ENCODE assay signal across 1 cellular context in the genomic region with DNA sequence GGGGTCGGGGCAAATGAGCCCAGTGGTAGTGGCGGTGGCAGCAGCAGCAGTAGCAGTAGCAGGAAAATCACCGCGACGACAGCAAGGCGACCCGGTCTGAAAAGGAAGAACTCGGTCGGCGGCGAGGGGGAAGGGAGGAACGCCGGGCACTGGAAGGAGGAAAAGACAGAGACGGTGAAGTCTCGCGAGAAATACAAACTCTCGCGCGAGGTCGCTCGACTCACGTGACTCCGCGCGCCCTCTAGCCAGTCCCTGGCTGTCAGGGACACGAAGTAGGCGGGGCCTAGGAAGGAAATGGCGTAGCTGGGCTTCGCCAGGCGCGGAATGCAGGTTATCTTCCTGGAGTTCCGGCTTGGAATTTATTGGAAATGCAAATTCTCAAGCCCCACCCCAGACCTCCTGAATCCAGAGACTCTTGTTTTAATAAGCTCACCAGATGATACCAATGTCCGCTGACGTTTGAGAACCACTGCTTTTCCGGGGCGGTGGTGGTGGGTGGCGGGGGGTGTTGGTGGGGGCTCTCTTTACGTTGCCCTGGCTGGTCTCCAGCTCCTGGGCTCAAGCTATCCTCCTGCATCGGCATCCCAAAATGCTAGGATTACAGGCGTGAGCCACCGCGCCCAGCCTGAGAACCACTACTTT.
TF ChIP-seq lines count a peak whose summit lies in the region.

A gene (minus strand): TSS at position 141 of the 642 bp plus-strand sequence. CDS start 1,333 bp downstream, outside the sequence.

TF ChIP-seq in K562, 482 proteins besides CTCF, POLR2A, EP300 and RAD21 (continued from another document and continues in another):
- TF ChIP-seq, protein P1, sequence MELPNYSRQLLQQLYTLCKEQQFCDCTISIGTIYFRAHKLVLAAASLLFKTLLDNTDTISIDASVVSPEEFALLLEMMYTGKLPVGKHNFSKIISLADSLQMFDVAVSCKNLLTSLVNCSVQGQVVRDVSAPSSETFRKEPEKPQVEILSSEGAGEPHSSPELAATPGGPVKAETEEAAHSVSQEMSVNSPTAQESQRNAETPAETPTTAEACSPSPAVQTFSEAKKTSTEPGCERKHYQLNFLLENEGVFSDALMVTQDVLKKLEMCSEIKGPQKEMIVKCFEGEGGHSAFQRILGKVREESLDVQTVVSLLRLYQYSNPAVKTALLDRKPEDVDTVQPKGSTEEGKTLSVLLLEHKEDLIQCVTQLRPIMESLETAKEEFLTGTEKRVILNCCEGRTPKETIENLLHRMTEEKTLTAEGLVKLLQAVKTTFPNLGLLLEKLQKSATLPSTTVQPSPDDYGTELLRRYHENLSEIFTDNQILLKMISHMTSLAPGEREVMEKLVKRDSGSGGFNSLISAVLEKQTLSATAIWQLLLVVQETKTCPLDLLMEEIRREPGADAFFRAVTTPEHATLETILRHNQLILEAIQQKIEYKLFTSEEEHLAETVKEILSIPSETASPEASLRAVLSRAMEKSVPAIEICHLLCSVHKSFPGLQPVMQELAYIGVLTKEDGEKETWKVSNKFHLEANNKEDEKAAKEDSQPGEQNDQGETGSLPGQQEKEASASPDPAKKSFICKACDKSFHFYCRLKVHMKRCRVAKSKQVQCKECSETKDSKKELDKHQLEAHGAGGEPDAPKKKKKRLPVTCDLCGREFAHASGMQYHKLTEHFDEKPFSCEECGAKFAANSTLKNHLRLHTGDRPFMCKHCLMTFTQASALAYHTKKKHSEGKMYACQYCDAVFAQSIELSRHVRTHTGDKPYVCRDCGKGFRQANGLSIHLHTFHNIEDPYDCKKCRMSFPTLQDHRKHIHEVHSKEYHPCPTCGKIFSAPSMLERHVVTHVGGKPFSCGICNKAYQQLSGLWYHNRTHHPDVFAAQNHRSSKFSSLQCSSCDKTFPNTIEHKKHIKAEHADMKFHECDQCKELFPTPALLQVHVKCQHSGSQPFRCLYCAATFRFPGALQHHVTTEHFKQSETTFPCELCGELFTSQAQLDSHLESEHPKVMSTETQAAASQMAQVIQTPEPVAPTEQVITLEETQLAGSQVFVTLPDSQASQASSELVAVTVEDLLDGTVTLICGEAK (IDR thresholded peaks at IDR 0.05): peak; percentile 75
- TF ChIP-seq, protein P1 (CRISPR knock-in tag; IDR thresholded peaks at IDR 0.05): no peak
- TF ChIP-seq, protein P2, sequence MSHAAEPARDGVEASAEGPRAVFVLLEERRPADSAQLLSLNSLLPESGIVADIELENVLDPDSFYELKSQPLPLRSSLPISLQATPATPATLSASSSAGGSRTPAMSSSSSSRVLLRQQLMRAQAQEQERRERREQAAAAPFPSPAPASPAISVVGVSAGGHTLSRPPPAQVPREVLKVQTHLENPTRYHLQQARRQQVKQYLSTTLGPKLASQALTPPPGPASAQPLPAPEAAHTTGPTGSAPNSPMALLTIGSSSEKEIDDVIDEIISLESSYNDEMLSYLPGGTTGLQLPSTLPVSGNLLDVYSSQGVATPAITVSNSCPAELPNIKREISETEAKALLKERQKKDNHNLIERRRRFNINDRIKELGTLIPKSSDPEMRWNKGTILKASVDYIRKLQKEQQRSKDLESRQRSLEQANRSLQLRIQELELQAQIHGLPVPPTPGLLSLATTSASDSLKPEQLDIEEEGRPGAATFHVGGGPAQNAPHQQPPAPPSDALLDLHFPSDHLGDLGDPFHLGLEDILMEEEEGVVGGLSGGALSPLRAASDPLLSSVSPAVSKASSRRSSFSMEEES (CRISPR knock-in tag; IDR thresholded peaks at IDR 0.05): peak; percentile 98
- TF ChIP-seq, protein P3, sequence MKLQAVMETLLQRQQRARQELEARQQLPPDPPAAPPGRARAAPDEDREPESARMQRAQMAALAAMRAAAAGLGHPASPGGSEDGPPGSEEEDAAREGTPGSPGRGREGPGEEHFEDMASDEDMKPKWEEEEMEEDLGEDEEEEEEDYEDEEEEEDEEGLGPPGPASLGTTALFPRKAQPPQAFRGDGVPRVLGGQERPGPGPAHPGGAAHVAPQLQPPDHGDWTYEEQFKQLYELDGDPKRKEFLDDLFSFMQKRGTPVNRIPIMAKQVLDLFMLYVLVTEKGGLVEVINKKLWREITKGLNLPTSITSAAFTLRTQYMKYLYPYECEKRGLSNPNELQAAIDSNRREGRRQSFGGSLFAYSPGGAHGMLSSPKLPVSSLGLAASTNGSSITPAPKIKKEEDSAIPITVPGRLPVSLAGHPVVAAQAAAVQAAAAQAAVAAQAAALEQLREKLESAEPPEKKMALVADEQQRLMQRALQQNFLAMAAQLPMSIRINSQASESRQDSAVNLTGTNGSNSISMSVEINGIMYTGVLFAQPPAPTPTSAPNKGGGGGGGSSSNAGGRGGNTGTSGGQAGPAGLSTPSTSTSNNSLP (IDR thresholded peaks at IDR 0.05; ENCODE audit: borderline replicate concordance, low read depth, low read length): no peak
- TF ChIP-seq HNRNPLL (IDR thresholded peaks at IDR 0.05; ENCODE audit: low read depth, low read length, poor library complexity, severe bottlenecking) (peak; percentile 88), ZNF316 (IDR thresholded peaks at IDR 0.05) (no peak), SRSF3 (IDR thresholded peaks at IDR 0.05; ENCODE audit: insufficient read depth, low read length) (no peak), ZFP1 (CRISPR knock-in tag; IDR thresholded peaks at IDR 0.05) (no peak), ZNF143 (CRISPR knock-in tag; IDR thresholded peaks at IDR 0.05) (no peak), ZNF408 (CRISPR knock-in tag; IDR thresholded peaks at IDR 0.05; ENCODE audit: low read depth) (no peak), GATAD2B (IDR thresholded peaks at IDR 0.05; ENCODE audit: borderline replicate concordance) (no peak), FOXP1 (CRISPR knock-in tag; IDR thresholded peaks at IDR 0.05) (no peak), SP1 (CRISPR knock-in tag; IDR thresholded peaks at IDR 0.05) (peak; percentile 65), BMI1 (IDR thresholded peaks at IDR 0.05; ENCODE audit: low read length) (no peak), PTBP1 (IDR thresholded peaks at IDR 0.05; ENCODE audit: low read depth, low read length) (no peak), POLR2G (IDR thresholded peaks at IDR 0.05; ENCODE audit: low read depth, low read length) (peak; percentile 82), EGR1 (conservative IDR thresholded peaks at IDR 0.05) (no peak)
- TF ChIP-seq, protein P4, sequence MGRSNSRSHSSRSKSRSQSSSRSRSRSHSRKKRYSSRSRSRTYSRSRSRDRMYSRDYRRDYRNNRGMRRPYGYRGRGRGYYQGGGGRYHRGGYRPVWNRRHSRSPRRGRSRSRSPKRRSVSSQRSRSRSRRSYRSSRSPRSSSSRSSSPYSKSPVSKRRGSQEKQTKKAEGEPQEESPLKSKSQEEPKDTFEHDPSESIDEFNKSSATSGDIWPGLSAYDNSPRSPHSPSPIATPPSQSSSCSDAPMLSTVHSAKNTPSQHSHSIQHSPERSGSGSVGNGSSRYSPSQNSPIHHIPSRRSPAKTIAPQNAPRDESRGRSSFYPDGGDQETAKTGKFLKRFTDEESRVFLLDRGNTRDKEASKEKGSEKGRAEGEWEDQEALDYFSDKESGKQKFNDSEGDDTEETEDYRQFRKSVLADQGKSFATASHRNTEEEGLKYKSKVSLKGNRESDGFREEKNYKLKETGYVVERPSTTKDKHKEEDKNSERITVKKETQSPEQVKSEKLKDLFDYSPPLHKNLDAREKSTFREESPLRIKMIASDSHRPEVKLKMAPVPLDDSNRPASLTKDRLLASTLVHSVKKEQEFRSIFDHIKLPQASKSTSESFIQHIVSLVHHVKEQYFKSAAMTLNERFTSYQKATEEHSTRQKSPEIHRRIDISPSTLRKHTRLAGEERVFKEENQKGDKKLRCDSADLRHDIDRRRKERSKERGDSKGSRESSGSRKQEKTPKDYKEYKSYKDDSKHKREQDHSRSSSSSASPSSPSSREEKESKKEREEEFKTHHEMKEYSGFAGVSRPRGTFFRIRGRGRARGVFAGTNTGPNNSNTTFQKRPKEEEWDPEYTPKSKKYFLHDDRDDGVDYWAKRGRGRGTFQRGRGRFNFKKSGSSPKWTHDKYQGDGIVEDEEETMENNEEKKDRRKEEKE (IDR thresholded peaks at IDR 0.05; ENCODE audit: borderline replicate concordance in 1 of 2, control insufficient read depth in 1 of 2, low read depth in 2 of 2, low read length in 1 of 2): no peak
- TF ChIP-seq, protein P5, sequence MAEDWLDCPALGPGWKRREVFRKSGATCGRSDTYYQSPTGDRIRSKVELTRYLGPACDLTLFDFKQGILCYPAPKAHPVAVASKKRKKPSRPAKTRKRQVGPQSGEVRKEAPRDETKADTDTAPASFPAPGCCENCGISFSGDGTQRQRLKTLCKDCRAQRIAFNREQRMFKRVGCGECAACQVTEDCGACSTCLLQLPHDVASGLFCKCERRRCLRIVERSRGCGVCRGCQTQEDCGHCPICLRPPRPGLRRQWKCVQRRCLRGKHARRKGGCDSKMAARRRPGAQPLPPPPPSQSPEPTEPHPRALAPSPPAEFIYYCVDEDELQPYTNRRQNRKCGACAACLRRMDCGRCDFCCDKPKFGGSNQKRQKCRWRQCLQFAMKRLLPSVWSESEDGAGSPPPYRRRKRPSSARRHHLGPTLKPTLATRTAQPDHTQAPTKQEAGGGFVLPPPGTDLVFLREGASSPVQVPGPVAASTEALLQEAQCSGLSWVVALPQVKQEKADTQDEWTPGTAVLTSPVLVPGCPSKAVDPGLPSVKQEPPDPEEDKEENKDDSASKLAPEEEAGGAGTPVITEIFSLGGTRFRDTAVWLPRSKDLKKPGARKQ (CRISPR knock-in tag; IDR thresholded peaks at IDR 0.05): no peak
- TF ChIP-seq, protein P6, sequence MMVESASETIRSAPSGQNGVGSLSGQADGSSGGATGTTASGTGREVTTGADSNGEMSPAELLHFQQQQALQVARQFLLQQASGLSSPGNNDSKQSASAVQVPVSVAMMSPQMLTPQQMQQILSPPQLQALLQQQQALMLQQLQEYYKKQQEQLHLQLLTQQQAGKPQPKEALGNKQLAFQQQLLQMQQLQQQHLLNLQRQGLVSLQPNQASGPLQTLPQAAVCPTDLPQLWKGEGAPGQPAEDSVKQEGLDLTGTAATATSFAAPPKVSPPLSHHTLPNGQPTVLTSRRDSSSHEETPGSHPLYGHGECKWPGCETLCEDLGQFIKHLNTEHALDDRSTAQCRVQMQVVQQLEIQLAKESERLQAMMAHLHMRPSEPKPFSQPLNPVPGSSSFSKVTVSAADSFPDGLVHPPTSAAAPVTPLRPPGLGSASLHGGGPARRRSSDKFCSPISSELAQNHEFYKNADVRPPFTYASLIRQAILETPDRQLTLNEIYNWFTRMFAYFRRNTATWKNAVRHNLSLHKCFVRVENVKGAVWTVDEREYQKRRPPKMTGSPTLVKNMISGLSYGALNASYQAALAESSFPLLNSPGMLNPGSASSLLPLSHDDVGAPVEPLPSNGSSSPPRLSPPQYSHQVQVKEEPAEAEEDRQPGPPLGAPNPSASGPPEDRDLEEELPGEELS (CRISPR knock-in tag; IDR thresholded peaks at IDR 0.05; ENCODE audit: borderline replicate concordance): no peak
- TF ChIP-seq, protein P7, sequence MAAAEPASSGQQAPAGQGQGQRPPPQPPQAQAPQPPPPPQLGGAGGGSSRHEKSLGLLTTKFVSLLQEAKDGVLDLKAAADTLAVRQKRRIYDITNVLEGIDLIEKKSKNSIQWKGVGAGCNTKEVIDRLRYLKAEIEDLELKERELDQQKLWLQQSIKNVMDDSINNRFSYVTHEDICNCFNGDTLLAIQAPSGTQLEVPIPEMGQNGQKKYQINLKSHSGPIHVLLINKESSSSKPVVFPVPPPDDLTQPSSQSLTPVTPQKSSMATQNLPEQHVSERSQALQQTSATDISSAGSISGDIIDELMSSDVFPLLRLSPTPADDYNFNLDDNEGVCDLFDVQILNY (CRISPR knock-in tag; IDR thresholded peaks at IDR 0.05): no peak
- TF ChIP-seq, protein P8, sequence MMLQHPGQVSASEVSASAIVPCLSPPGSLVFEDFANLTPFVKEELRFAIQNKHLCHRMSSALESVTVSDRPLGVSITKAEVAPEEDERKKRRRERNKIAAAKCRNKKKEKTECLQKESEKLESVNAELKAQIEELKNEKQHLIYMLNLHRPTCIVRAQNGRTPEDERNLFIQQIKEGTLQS (IDR thresholded peaks at IDR 0.05): no peak
- TF ChIP-seq, protein P8 (CRISPR knock-in tag; conservative IDR thresholded peaks at IDR 0.05): no peak
- TF ChIP-seq, protein P9, sequence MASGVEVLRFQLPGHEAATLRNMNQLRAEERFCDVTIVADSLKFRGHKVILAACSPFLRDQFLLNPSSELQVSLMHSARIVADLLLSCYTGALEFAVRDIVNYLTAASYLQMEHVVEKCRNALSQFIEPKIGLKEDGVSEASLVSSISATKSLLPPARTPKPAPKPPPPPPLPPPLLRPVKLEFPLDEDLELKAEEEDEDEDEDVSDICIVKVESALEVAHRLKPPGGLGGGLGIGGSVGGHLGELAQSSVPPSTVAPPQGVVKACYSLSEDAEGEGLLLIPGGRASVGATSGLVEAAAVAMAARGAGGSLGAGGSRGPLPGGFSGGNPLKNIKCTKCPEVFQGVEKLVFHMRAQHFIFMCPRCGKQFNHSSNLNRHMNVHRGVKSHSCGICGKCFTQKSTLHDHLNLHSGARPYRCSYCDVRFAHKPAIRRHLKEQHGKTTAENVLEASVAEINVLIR (CRISPR knock-in tag; IDR thresholded peaks at IDR 0.05): no peak
- TF ChIP-seq, protein P10, sequence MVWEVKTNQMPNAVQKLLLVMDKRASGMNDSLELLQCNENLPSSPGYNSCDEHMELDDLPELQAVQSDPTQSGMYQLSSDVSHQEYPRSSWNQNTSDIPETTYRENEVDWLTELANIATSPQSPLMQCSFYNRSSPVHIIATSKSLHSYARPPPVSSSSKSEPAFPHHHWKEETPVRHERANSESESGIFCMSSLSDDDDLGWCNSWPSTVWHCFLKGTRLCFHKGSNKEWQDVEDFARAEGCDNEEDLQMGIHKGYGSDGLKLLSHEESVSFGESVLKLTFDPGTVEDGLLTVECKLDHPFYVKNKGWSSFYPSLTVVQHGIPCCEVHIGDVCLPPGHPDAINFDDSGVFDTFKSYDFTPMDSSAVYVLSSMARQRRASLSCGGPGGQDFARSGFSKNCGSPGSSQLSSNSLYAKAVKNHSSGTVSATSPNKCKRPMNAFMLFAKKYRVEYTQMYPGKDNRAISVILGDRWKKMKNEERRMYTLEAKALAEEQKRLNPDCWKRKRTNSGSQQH (CRISPR knock-in tag; IDR thresholded peaks at IDR 0.05): no peak
